In the genomic region with DNA sequence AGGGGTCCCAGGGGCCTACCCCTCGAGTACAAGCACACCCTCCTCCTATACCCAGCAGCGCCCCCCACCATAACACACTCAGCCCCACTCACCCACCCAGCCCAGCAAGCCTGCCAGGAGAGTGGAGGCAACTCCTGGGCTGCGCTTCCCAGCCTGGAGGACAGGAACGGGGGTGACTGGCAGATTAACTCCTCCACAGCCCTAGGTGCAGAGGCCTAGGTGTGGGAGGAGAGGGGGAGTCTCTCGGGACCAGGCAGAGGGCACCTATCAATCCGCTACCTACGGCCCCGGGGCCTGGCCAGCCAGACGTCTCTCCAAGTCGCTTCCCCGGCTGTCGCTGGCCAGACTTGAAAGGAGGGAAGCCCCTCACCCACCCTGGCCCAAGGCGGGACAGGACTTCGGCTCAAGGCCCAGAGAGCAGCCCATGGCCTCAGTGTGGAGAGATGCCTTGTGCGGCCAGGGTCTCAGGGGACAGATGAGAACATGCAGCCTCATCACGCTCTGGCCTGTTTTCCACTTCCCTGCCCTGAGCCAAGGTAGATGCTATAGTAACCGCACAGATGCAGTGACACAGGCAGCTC, we compare ENCODE assay signal across 1 cellular context.
TF ChIP-seq lines count a peak whose summit lies in the region.

No MANE protein-coding gene starts in this region.

TF ChIP-seq in GM23338, 12 proteins besides CTCF, POLR2A, EP300 and RAD21 (continued from another document):
- TF ChIP-seq, protein P1, sequence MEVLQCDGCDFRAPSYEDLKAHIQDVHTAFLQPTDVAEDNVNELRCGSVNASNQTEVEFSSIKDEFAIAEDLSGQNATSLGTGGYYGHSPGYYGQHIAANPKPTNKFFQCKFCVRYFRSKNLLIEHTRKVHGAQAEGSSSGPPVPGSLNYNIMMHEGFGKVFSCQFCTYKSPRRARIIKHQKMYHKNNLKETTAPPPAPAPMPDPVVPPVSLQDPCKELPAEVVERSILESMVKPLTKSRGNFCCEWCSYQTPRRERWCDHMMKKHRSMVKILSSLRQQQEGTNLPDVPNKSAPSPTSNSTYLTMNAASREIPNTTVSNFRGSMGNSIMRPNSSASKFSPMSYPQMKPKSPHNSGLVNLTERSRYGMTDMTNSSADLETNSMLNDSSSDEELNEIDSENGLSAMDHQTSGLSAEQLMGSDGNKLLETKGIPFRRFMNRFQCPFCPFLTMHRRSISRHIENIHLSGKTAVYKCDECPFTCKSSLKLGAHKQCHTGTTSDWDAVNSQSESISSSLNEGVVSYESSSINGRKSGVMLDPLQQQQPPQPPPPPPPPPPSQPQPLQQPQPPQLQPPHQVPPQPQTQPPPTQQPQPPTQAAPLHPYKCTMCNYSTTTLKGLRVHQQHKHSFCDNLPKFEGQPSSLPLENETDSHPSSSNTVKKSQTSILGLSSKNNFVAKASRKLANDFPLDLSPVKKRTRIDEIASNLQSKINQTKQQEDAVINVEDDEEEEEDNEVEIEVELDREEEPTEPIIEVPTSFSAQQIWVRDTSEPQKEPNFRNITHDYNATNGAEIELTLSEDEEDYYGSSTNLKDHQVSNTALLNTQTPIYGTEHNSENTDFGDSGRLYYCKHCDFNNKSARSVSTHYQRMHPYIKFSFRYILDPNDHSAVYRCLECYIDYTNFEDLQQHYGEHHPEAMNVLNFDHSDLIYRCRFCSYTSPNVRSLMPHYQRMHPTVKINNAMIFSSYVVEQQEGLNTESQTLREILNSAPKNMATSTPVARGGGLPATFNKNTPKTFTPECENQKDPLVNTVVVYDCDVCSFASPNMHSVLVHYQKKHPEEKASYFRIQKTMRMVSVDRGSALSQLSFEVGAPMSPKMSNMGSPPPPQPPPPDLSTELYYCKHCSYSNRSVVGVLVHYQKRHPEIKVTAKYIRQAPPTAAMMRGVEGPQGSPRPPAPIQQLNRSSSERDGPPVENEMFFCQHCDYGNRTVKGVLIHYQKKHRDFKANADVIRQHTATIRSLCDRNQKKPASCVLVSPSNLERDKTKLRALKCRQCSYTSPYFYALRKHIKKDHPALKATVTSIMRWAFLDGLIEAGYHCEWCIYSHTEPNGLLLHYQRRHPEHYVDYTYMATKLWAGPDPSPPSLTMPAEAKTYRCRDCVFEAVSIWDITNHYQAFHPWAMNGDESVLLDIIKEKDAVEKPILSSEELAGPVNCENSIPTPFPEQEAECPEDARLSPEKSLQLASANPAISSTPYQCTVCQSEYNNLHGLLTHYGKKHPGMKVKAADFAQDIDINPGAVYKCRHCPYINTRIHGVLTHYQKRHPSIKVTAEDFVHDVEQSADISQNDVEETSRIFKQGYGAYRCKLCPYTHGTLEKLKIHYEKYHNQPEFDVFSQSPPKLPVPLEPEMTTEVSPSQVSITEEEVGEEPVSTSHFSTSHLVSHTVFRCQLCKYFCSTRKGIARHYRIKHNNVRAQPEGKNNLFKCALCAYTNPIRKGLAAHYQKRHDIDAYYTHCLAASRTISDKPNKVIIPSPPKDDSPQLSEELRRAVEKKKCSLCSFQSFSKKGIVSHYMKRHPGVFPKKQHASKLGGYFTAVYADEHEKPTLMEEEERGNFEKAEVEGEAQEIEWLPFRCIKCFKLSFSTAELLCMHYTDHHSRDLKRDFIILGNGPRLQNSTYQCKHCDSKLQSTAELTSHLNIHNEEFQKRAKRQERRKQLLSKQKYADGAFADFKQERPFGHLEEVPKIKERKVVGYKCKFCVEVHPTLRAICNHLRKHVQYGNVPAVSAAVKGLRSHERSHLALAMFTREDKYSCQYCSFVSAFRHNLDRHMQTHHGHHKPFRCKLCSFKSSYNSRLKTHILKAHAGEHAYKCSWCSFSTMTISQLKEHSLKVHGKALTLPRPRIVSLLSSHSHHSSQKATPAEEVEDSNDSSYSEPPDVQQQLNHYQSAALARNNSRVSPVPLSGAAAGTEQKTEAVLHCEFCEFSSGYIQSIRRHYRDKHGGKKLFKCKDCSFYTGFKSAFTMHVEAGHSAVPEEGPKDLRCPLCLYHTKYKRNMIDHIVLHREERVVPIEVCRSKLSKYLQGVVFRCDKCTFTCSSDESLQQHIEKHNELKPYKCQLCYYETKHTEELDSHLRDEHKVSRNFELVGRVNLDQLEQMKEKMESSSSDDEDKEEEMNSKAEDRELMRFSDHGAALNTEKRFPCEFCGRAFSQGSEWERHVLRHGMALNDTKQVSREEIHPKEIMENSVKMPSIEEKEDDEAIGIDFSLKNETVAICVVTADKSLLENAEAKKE (CRISPR knock-in tag; IDR thresholded peaks at IDR 0.05): no peak
- TF ChIP-seq EZH2 (IDR thresholded peaks at IDR 0.05; ENCODE audit: low read depth, unreplicated experiment): no peak
- TF ChIP-seq CREB1 (CRISPR knock-in tag; IDR thresholded peaks at IDR 0.05; ENCODE audit: low read depth): no peak
- no peak for TF ChIP-seq POLR2AphosphoS5 (IDR thresholded peaks at IDR 0.05; ENCODE audit: low read depth)
- no peak for TF ChIP-seq JUNB (IDR thresholded peaks at IDR 0.05; ENCODE audit: unreplicated experiment)
- TF ChIP-seq ZNF331 (CRISPR knock-in tag; IDR thresholded peaks at IDR 0.05; ENCODE audit: low read depth): no peak
- TF ChIP-seq REST (IDR thresholded peaks at IDR 0.05; ENCODE audit: unreplicated experiment): no peak
